ENCODE assay signal across 10 cellular contexts in the genomic region with DNA sequence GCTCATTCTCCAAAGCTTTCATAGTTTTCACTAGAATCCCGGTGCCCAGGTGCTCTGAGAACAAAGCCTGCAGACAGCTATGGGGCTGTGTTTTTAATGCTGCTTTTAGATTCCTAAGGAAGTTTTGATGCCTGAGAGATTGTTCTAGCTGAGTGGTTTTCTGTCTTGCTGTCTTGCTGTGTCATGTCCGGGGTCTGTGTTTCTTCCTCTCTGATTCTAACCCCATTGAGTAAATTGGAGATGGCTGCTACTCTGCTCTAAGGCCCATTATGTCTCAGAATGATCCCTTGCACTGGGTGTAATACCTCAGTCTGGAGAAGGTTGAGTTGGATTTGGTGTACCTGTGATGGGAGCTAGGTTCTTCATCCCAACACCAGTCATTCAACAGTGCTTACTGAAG.
DNase-seq lines count a peak whose midpoint lies in the region; ATAC-seq and TF ChIP-seq lines count a peak whose summit lies in the region.
"Had no signal": no experiment of that assay in that cellular context is flagged by ENCODE, and none has a peak within 500 bp of the region (broad histone marks: within the 10 kb centered on the region; RNA-seq: fewer than 3 reads in every experiment).

No MANE protein-coding gene starts in this region.

- POLR2A ChIA-PET in activated CD4-positive, alpha-beta T cell treated with anti-CD3 and anti-CD28 coated beads for 36 hours (lab: Charles Lee) = interaction anchor here (0.8 kb wide), 2 partner anchors 60 to 1423 kb away, joined by 3 read pairs; no protein-coding TSS in a partner anchor
- POLR2A ChIA-PET in SK-N-SH (lab: Yijun Ruan, JAX) = no interaction called here

- H3K27ac ChIP-seq in SK-N-SH (ENCODE audit: low read depth in 2 of 2, low read length in 1 of 2) (peak overlapping the region; percentile 39 to 78), left ventricle myocardium inferior (replicated peaks) (peak overlapping the region; percentile 67)
- H3K27ac ChIP-seq: RWPE1 had no signal

- no peak overlapping the region for H3K4me3 ChIP-seq in SK-N-SH (ENCODE audit: low read depth in 2 of 2, low read length in 1 of 2)
- peak overlapping the region; percentile 7 for H3K4me3 ChIP-seq in left ventricle myocardium inferior

- peak overlapping the region; percentile 29; the same call in 1 of the 2 replicates for H3K9ac ChIP-seq in SK-N-SH

- H3K4me1 ChIP-seq in SK-N-SH (ENCODE audit: control insufficient read depth in 1 of 2, insufficient read depth in 2 of 2, low read depth in 1 of 2, low read length in 1 of 2) (peaks cover 18 to 25% of the 10 kb centered on the region in 2 experiments; a peak in 3 of 4 replicates), left ventricle myocardium inferior (peaks cover 90% of the 10 kb centered on the region)

- peaks cover 13% of the 10 kb centered on the region for H3K36me3 Mint-ChIP-seq in activated CD4-positive, alpha-beta T cell treated with anti-CD3 and anti-CD28 coated beads for 36 hours (ENCODE audit: low read depth)
- peaks cover 6% of the 10 kb centered on the region for H3K36me3 Mint-ChIP-seq in activated CD4-positive, alpha-beta T cell treated with anti-CD3 and anti-CD28 coated beads, Interleukin-2, amount 10 ng/mL, durations not matched to agents 24 days and 14 days (ENCODE audit: low read depth)
- H3K36me3 Mint-ChIP-seq in stimulated activated memory B cell treated with anti-CD40 and anti-IgM and Interleukin-4, amounts not matched to agents 10 μg/mL and 1 μg/mL and 100 μg/mL, for 72 hours = peaks cover 31% of the 10 kb centered on the region

- H3K79me2 ChIP-seq in SK-N-SH (ENCODE audit: insufficient read depth) = peaks cover 99% of the 10 kb centered on the region

- TF ChIP-seq RAD21 in SK-N-SH (IDR thresholded peaks at IDR 0.05; ENCODE audit: low read length) = no peak

- H3K4me1 Mint-ChIP-seq in activated CD4-positive, alpha-beta T cell treated with anti-CD3 and anti-CD28 coated beads for 36 hours = peaks cover 69% of the 10 kb centered on the region
- H3K4me1 Mint-ChIP-seq in activated CD4-positive, alpha-beta T cell treated with anti-CD3 and anti-CD28 coated beads, Interleukin-2, amount 10 ng/mL, durations not matched to agents 24 days and 14 days = peaks cover 24% of the 10 kb centered on the region
- H3K4me1 Mint-ChIP-seq in stimulated activated memory B cell treated with anti-CD40 and anti-IgM and Interleukin-4, amounts not matched to agents 10 μg/mL and 1 μg/mL and 100 μg/mL, for 72 hours = peaks cover 67% of the 10 kb centered on the region

- H3K27ac Mint-ChIP-seq in activated CD4-positive, alpha-beta T cell treated with anti-CD3 and anti-CD28 coated beads for 36 hours = peak overlapping the region; percentile 28
- no peak overlapping the region for H3K27ac Mint-ChIP-seq in activated CD4-positive, alpha-beta T cell treated with anti-CD3 and anti-CD28 coated beads, Interleukin-2, amount 10 ng/mL, durations not matched to agents 24 days and 14 days
- peak overlapping the region; percentile 72 for H3K27ac Mint-ChIP-seq in stimulated activated memory B cell treated with anti-CD40 and anti-IgM and Interleukin-4, amounts not matched to agents 10 μg/mL and 1 μg/mL and 100 μg/mL, for 72 hours

- peaks cover 34% of the 10 kb centered on the region for H4K20me1 ChIP-seq in SK-N-SH (ENCODE audit: insufficient read depth)

- 47% methylated on average over 2 of the region's 2 CpGs for WGBS in SK-N-SH (ENCODE audit: low lambda C conversion rate)

- no peak for TF ChIP-seq EP300 in SK-N-SH (IDR thresholded peaks at IDR 0.05; ENCODE audit: borderline replicate concordance in 1 of 2, low read depth in 1 of 2, low read length in 1 of 2)

- H3K27me3 ChIP-seq in SK-N-SH (ENCODE audit: insufficient read depth) (no peaks in the 10 kb centered on the region), left ventricle myocardium inferior (ENCODE audit: low read depth) (no peaks in the 10 kb centered on the region)

- DNase-seq in activated CD4-positive, alpha-beta T cell treated with anti-CD3 and anti-CD28 coated beads for 36 hours = no peak
- DNase-seq in activated CD4-positive, alpha-beta T cell treated with anti-CD3 and anti-CD28 coated beads, Interleukin-2, amount 10 ng/mL, durations not matched to agents 24 days and 14 days = no peak
- DNase-seq in SK-N-SH (no peak), left ventricle myocardium inferior (no peak), AG08396 (ENCODE audit: low spot score) (no peak)
- DNase-seq: effector CD4-positive, alpha-beta T cell had no signal

- peaks cover 4% of the 10 kb centered on the region in 2 experiments for H3K36me3 ChIP-seq in SK-N-SH (replicated peaks in 1 of 2; ENCODE audit: control insufficient read depth in 1 of 2, insufficient read depth in 2 of 2, low read length in 1 of 2)
- H3K36me3 ChIP-seq in left ventricle myocardium inferior = no peaks in the 10 kb centered on the region

- no peak overlapping the region for H2AFZ ChIP-seq in SK-N-SH (ENCODE audit: low read depth)

- TF ChIP-seq CTCF in SK-N-SH (IDR thresholded peaks at IDR 0.05) = no peak
- no peak for TF ChIP-seq CTCF in left ventricle myocardium inferior (IDR thresholded peaks at IDR 0.05; ENCODE audit: borderline replicate concordance)

- peak; percentile 60 for ATAC-seq in activated CD4-positive, alpha-beta T cell treated with anti-CD3 and anti-CD28 coated beads for 36 hours
- ATAC-seq in stimulated activated memory B cell treated with anti-CD40 and anti-IgM and Interleukin-4, amounts not matched to agents 10 μg/mL and 1 μg/mL and 100 μg/mL, for 72 hours = peak; percentile 45
- no peak for ATAC-seq in HG02642 (IDR thresholded peaks at IDR 0.05; ENCODE audit: poor library complexity, unreplicated experiment)
- ATAC-seq in HG02970 (IDR thresholded peaks at IDR 0.05; ENCODE audit: low FRiP score, unreplicated experiment) = no peak

- H3K9me2 ChIP-seq in SK-N-SH = no peaks in the 10 kb centered on the region

- H3K27me3 Mint-ChIP-seq in activated CD4-positive, alpha-beta T cell treated with anti-CD3 and anti-CD28 coated beads for 36 hours = no peaks in the 10 kb centered on the region
- H3K27me3 Mint-ChIP-seq in activated CD4-positive, alpha-beta T cell treated with anti-CD3 and anti-CD28 coated beads, Interleukin-2, amount 10 ng/mL, durations not matched to agents 24 days and 14 days = no peaks in the 10 kb centered on the region
- no peaks in the 10 kb centered on the region for H3K27me3 Mint-ChIP-seq in stimulated activated memory B cell treated with anti-CD40 and anti-IgM and Interleukin-4, amounts not matched to agents 10 μg/mL and 1 μg/mL and 100 μg/mL, for 72 hours

- no peaks in the 10 kb centered on the region for H3K9me3 Mint-ChIP-seq in activated CD4-positive, alpha-beta T cell treated with anti-CD3 and anti-CD28 coated beads for 36 hours (ENCODE audit: low read depth)
- no peaks in the 10 kb centered on the region for H3K9me3 Mint-ChIP-seq in activated CD4-positive, alpha-beta T cell treated with anti-CD3 and anti-CD28 coated beads, Interleukin-2, amount 10 ng/mL, durations not matched to agents 24 days and 14 days
- H3K9me3 Mint-ChIP-seq in stimulated activated memory B cell treated with anti-CD40 and anti-IgM and Interleukin-4, amounts not matched to agents 10 μg/mL and 1 μg/mL and 100 μg/mL, for 72 hours = no peaks in the 10 kb centered on the region

- H3K4me3 Mint-ChIP-seq in activated CD4-positive, alpha-beta T cell treated with anti-CD3 and anti-CD28 coated beads for 36 hours = no peak overlapping the region
- H3K4me3 Mint-ChIP-seq in activated CD4-positive, alpha-beta T cell treated with anti-CD3 and anti-CD28 coated beads, Interleukin-2, amount 10 ng/mL, durations not matched to agents 24 days and 14 days = no peak overlapping the region
- H3K4me3 Mint-ChIP-seq in stimulated activated memory B cell treated with anti-CD40 and anti-IgM and Interleukin-4, amounts not matched to agents 10 μg/mL and 1 μg/mL and 100 μg/mL, for 72 hours = no peak overlapping the region

- peak overlapping the region; percentile 50; the same call in 1 of the 2 replicates for H3K4me2 ChIP-seq in SK-N-SH

- CTCF ChIA-PET in activated CD4-positive, alpha-beta T cell treated with anti-CD3 and anti-CD28 coated beads for 36 hours (lab: Charles Lee) = interaction anchor here (0.6 to 0.9 kb wide), 2 partner anchors 240 to 345 kb away, joined by 3 read pairs; no protein-coding TSS in a partner anchor
- CTCF ChIA-PET in SK-N-SH (lab: Yijun Ruan, JAX) = interaction anchor here (0.6 to 1.4 kb wide), 3 partner anchors 17 to 32 kb away, joined by 3 read pairs; no protein-coding TSS in a partner anchor

- H3K9me3 ChIP-seq in SK-N-SH = no peaks in the 10 kb centered on the region
- no peaks in the 10 kb centered on the region for H3K9me3 ChIP-seq in left ventricle myocardium inferior (replicated peaks)

- peaks cover 10% of the 10 kb centered on the region for H3F3A ChIP-seq in SK-N-SH (replicated peaks; ENCODE audit: insufficient read depth)

- intact Hi-C loops in activated CD4-positive, alpha-beta T cell treated with anti-CD3 and anti-CD28 coated beads for 36 hours (cut with DNase I, micrococcal nuclease) = no loop called here
- intact Hi-C loops in activated CD4-positive, alpha-beta T cell treated with anti-CD3 and anti-CD28 coated beads, Interleukin-2, amount 10 ng/mL, durations not matched to agents 24 days and 14 days (cut with micrococcal nuclease) = no loop called here
- intact Hi-C loops in left ventricle myocardium inferior (cut with micrococcal nuclease) = no loop called here

TF ChIP-seq in SK-N-SH, 30 proteins besides CTCF, POLR2A, EP300 and RAD21:
- TF ChIP-seq TCF12 (IDR thresholded peaks at IDR 0.05) (peak; percentile 34; the same call in 1 of the 2 replicates), ELF1 (IDR thresholded peaks at IDR 0.05) (no peak), MAX (IDR thresholded peaks at IDR 0.05; ENCODE audit: low read depth) (no peak), YY1 (IDR thresholded peaks at IDR 0.05; ENCODE audit: low read depth) (no peak), USF2 (IDR thresholded peaks at IDR 0.05; ENCODE audit: borderline replicate concordance, low read depth, low read length) (no peak), EZH2phosphoT487 (IDR thresholded peaks at IDR 0.05; ENCODE audit: borderline replicate concordance, low read depth) (no peak), JUND (IDR thresholded peaks at IDR 0.05) (no peak), FOXM1 (IDR thresholded peaks at IDR 0.05; ENCODE audit: low read depth) (no peak), NRF1 (IDR thresholded peaks at IDR 0.05; ENCODE audit: low read depth, low read length) (no peak)

Comparison
In these comparisons a context has a peak if more than half of its experiments do, and no peak if none do; other contexts are left out.
1. ATAC-seq: peak in activated CD4-positive, alpha-beta T cell treated with anti-CD3 and anti-CD28 coated beads for 36 hours (single experiment) and stimulated activated memory B cell treated with anti-CD40 and anti-IgM and Interleukin-4, amounts not matched to agents 10 μg/mL and 1 μg/mL and 100 μg/mL, for 72 hours (single experiment); none in HG02642 (single experiment) and HG02970 (single experiment).